In genomic region chr10:89887406-89887805, GRCh38 we compare ENCODE assay signal across 9 cellular contexts.
DNase-seq lines count a peak whose midpoint lies in the region; ATAC-seq lines count a peak whose summit lies in the region.
"Had no signal": no experiment of that assay in that cellular context is flagged by ENCODE, and none has a peak within 500 bp of the region (broad histone marks: within the 10 kb centered on the region; RNA-seq: fewer than 3 reads in every experiment).

No MANE protein-coding gene starts in this region.

- peaks cover 2 to 10% (median 4%) of the 10 kb centered on the region in 7 donors for H3K9me3 Mint-ChIP-seq in naive B cell
- H3K9me3 Mint-ChIP-seq: HFFc6 had no signal

- ATAC-seq in GM19043 (IDR thresholded peaks at IDR 0.05; ENCODE audit: low read depth, unreplicated experiment) (peak; percentile 41), HG02588 (IDR thresholded peaks at IDR 0.05; ENCODE audit: unreplicated experiment) (peak; percentile 45), HG03457 (IDR thresholded peaks at IDR 0.05; ENCODE audit: unreplicated experiment) (peak; percentile 47), naive B cell (ENCODE audit: low read depth in 2 of 2) (peak; percentile 26 to 30)

- H3K4me1 Mint-ChIP-seq in naive B cell = peaks cover 47 to 57% (median 53%) of the 10 kb centered on the region in 3 donors

- H3K27ac Mint-ChIP-seq in naive B cell = peak overlapping the region; percentile 97 to 100 (median 99)
- H3K27ac Mint-ChIP-seq: HFFc6 had no signal

- peak overlapping the region; percentile 59 to 87 (median 78) for H3K4me3 Mint-ChIP-seq in naive B cell
- H3K4me3 Mint-ChIP-seq: HFFc6 had no signal

- no peak for DNase-seq in naive B cell
- no peak for DNase-seq in 8988T
- DNase-seq in NCI-H510A (lab: John Stamatoyannopoulos, UW) = no peak
- DNase-seq in cerebellar cortex (ENCODE audit: low spot score) = no peak
- no peak for DNase-seq in hippocampal formation (lab: John Stamatoyannopoulos, UW)

- no peaks in the 10 kb centered on the region for H3K27me3 Mint-ChIP-seq in naive B cell

- H3K36me3 Mint-ChIP-seq in naive B cell = peaks cover 0 to 6% of the 10 kb centered on the region in 2 donors
